ENCODE assay signal across 2 cellular contexts in genomic region chr15:89854863-89855262, GRCh38. TPM values are rescaled to one million over a fixed set of nuclear protein-coding genes. Genes with fewer than 3 reads are reported as not detected.
"Had no signal": no experiment of that assay in that cellular context is flagged by ENCODE, and none has a peak within 500 bp of the region (broad histone marks: within the 10 kb centered on the region; RNA-seq: fewer than 3 reads in every experiment).

No MANE protein-coding gene starts in this region.

RNA-seq across cellular contexts. Expression of gene ANPEP, which starts 40.2 kb away (rescaled TPM):
- total RNA-seq: SK-MEL-5 had no signal

RNA-seq across cellular contexts. Expression of gene ARPIN, which starts 57.9 kb away (rescaled TPM):
- total RNA-seq: OCI-LY7 had no signal
